In genomic region chr9:132507670-132508469, GRCh38 we compare ENCODE assay signal across 9 cellular contexts.
A peak's percentile ranks its signal among the peaks of the same experiment; 100 is the strongest.
DNase-seq lines count a peak whose midpoint lies in the region; ATAC-seq and TF ChIP-seq lines count a peak whose summit lies in the region.
"Had no signal": no experiment of that assay in that cellular context is flagged by ENCODE, and none has a peak within 500 bp of the region (broad histone marks: within the 10 kb centered on the region; RNA-seq: fewer than 3 reads in every experiment).

No MANE protein-coding gene starts in this region.

- TF ChIP-seq CTCF in activated B cell treated with CpG ODN at 0.5 μM for 24 hours (IDR thresholded peaks at IDR 0.05) = no peak

- POLR2A ChIA-PET in activated B cell treated with CpG ODN at 0.5 μM for 24 hours (lab: Charles Lee) = no interaction called here

- DNase-seq in SIG-M5 treated with dmso at 0.1 percent for 504 hours (lab: John Stamatoyannopoulos, UW; ENCODE audit: unreplicated experiment) (peak; percentile 46), SIG-M5 (lab: John Stamatoyannopoulos, UW) (no peak), NCI-H2227 (lab: John Stamatoyannopoulos, UW; ENCODE audit: unreplicated experiment) (peak; percentile 73), activated B cell treated with CpG ODN at 0.5 μM for 24 hours (peak; percentile 47), caudate nucleus (lab: John Stamatoyannopoulos, UW) (peak in 41 of 61 donors; percentile 1 to 61 (median 16)), kidney glomerular epithelial cell (lab: John Stamatoyannopoulos, UW) (peak; percentile 58)
- peak; percentile 74 for DNase-seq in stimulated activated CD4-positive, alpha-beta T cell treated with anti-CD3 and anti-CD28 coated beads, Interleukin-2, amount 100 ng/mL, for 24 hours

- peaks cover 8% of the 10 kb centered on the region for H3K4me1 Mint-ChIP-seq in activated B cell treated with CpG ODN at 0.5 μM for 24 hours

- ATAC-seq in activated B cell treated with CpG ODN at 0.5 μM for 24 hours (ENCODE audit: low read depth) = peak; percentile 62
- no peak for ATAC-seq in GM19395 (IDR thresholded peaks at IDR 0.05; ENCODE audit: unreplicated experiment)

- H3K36me3 Mint-ChIP-seq in activated B cell treated with CpG ODN at 0.5 μM for 24 hours (ENCODE audit: low read depth) = no peaks in the 10 kb centered on the region

- H3K27ac ChIP-seq in caudate nucleus (ENCODE audit: low read depth, low read length) = no peak overlapping the region
- H3K27ac ChIP-seq: skin epidermis had no signal

- CTCF ChIA-PET in activated B cell treated with CpG ODN at 0.5 μM for 24 hours (lab: Charles Lee) = interaction anchor here (0.9 to 3.0 kb wide), 7 partner anchors 11 to 397 kb away, joined by 3 to 10 read pairs (median 5); no protein-coding TSS in a partner anchor

- H3K4me3 Mint-ChIP-seq in activated B cell treated with CpG ODN at 0.5 μM for 24 hours = no peak overlapping the region

- H3K9me3 Mint-ChIP-seq in activated B cell treated with CpG ODN at 0.5 μM for 24 hours = no peaks in the 10 kb centered on the region

- H3K27ac Mint-ChIP-seq in activated B cell treated with CpG ODN at 0.5 μM for 24 hours = no peak overlapping the region

- H3K27me3 Mint-ChIP-seq in activated B cell treated with CpG ODN at 0.5 μM for 24 hours = peaks cover 12% of the 10 kb centered on the region

- intact Hi-C loops in activated B cell treated with CpG ODN at 0.5 μM for 24 hours (cut with micrococcal nuclease) = loop anchor here (1.0 to 2.0 kb wide), 5 partner anchors 67 to 464 kb away; no protein-coding TSS in a partner anchor
